In the genomic region with DNA sequence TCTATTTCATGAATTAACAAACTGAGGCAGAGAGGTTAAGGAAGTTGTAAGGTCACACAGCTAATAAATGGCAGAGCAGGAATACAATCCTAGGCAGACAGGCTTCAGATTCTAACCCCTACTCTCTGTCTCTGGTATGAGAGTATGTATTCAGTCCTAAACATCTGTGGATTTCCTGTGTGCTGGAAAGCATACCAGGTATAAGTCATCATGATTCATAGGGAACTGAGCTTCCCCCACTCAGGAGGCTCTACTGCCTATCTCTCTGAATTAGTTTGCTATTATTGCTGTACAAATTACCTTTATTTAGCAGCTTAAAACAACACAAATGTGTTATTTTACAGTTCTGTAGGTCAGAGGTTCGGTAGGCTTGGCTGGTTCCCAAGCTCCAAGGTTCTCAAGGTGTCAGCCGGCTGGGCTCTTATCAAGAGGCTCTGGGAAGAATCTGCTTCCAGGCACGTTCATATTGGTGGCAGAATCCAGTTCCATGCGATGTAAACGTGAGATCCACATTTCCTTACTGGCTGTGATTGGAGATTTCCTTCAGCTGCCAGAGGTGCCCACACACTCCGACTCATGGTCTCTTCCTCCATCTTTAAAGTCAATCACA, we compare ENCODE assay signal across 21 cellular contexts.
DNase-seq lines count a peak whose midpoint lies in the region; ATAC-seq and TF ChIP-seq lines count a peak whose summit lies in the region.
"Had no signal": no experiment of that assay in that cellular context is flagged by ENCODE, and none has a peak within 500 bp of the region (broad histone marks: within the 10 kb centered on the region; RNA-seq: fewer than 3 reads in every experiment).

No MANE protein-coding gene starts in this region.

- CTCF ChIA-PET in SK-N-SH (lab: Yijun Ruan, JAX), result no interaction called here

- H3K9me3 ChIP-seq in fibroblast of lung (ENCODE audit: control insufficient read depth, insufficient read depth, low read depth, low read length) (no peaks in the 10 kb centered on the region), mesodermal cell (ENCODE audit: control insufficient read depth, low read length) (no peaks in the 10 kb centered on the region), SK-N-SH (no peaks in the 10 kb centered on the region)
- H3K9me3 ChIP-seq: esophagus muscularis mucosa, thyroid gland had no signal

- H4K20me1 ChIP-seq in fibroblast of lung (ENCODE audit: control insufficient read depth, extremely low read depth, insufficient read depth, low read length) (no peaks in the 10 kb centered on the region), SK-N-SH (ENCODE audit: insufficient read depth) (no peaks in the 10 kb centered on the region)

- H3K4me1 ChIP-seq in fibroblast of lung (ENCODE audit: control insufficient read depth, extremely low read depth, insufficient read depth, low read length) (no peaks in the 10 kb centered on the region), mesodermal cell (ENCODE audit: control insufficient read depth, insufficient read depth, low read length, poor library complexity, severe bottlenecking) (peaks cover 13% of the 10 kb centered on the region), SK-N-SH (ENCODE audit: control insufficient read depth in 1 of 2, insufficient read depth in 2 of 2, low read depth in 1 of 2, low read length in 1 of 2) (no peaks in the 10 kb centered on the region)
- H3K4me1 ChIP-seq: esophagus muscularis mucosa, neural progenitor cell, thyroid gland had no signal

- H3K79me2 ChIP-seq in fibroblast of lung (ENCODE audit: control insufficient read depth, insufficient read depth, low read length) (no peaks in the 10 kb centered on the region), SK-N-SH (ENCODE audit: insufficient read depth) (no peaks in the 10 kb centered on the region)

- 90 to 96% methylated on average over 6 of the region's 6 CpGs for WGBS in mesodermal cell (ENCODE audit: insufficient coverage in 2 of 2), 2 experiments
- 10% methylated on average over 6 of the region's 6 CpGs for WGBS in SK-N-SH (ENCODE audit: low lambda C conversion rate)

- no peaks in the 10 kb centered on the region for H3K9me2 ChIP-seq in SK-N-SH

- no peak for ATAC-seq in GM19324 (IDR thresholded peaks at IDR 0.05; ENCODE audit: low FRiP score, unreplicated experiment)
- ATAC-seq: mucosa of descending colon; stimulated activated effector memory CD8-positive, alpha-beta T cell treated with anti-CD3 and anti-CD28 coated beads, Interleukin-12 subunit alpha, Interleukin-12 subunit beta, amount 100 ng/mL, for 72 hours had no signal

- DNase-seq in AG20443 (ENCODE audit: low spot score) (peak; percentile 12), RKO (ENCODE audit: low spot score) (peak; percentile 23), fibroblast of lung (ENCODE audit: low read depth in 2 of 2) (peak; percentile 1 to 71), SK-N-SH (no peak), germinal center (ENCODE audit: low spot score) (no peak)
- no peak for DNase-seq in stimulated activated CD4-positive, alpha-beta T cell treated with anti-CD3 and anti-CD28 coated beads, Interleukin-2, amount 100 ng/mL, for 24 hours
- DNase-seq: activated CD4-positive, CD25-positive, alpha-beta regulatory T cell; activated naive CD8-positive, alpha-beta T cell treated with anti-CD3 and anti-CD28 coated beads for 36 hours; activated T-cell treated with anti-CD3 and anti-CD28 coated beads, Interleukin-2, amount 50 U/mL, for 48 hours; CD8-positive, alpha-beta memory T cell; hippocampal formation; KBM-7; mucosa of descending colon; NCI-H524; thyroid gland had no signal

- H3K27ac ChIP-seq in fibroblast of lung (ENCODE audit: insufficient read depth, low read length) (no peak overlapping the region), mesodermal cell (ENCODE audit: low read depth, low read length, severe bottlenecking) (peak overlapping the region; percentile 51), SK-N-SH (ENCODE audit: low read depth in 2 of 2, low read length in 1 of 2) (no peak overlapping the region)
- H3K27ac ChIP-seq: cardiac muscle cell, esophagus muscularis mucosa, neural progenitor cell, thyroid gland had no signal

- no peaks in the 10 kb centered on the region for H3K27me3 ChIP-seq in fibroblast of lung (ENCODE audit: control insufficient read depth, insufficient read depth, low read length)
- H3K27me3 ChIP-seq in SK-N-SH (ENCODE audit: insufficient read depth), result no peaks in the 10 kb centered on the region
- H3K27me3 ChIP-seq: cardiac muscle cell, esophagus muscularis mucosa, neural progenitor cell, thyroid gland had no signal

- H3K9ac ChIP-seq in fibroblast of lung (ENCODE audit: insufficient read depth, low read length) (no peak overlapping the region), SK-N-SH (no peak overlapping the region)
- H3K9ac ChIP-seq: neural progenitor cell had no signal

- H2AFZ ChIP-seq in fibroblast of lung (ENCODE audit: low read length) (no peak overlapping the region), SK-N-SH (ENCODE audit: low read depth) (no peak overlapping the region)

- POLR2A ChIA-PET in SK-N-SH (lab: Yijun Ruan, JAX), result no interaction called here

- H3K4me3 ChIP-seq in fibroblast of lung (replicated peaks in 1 of 4; ENCODE audit: control extremely low read depth in 1 of 4, insufficient read depth in 1 of 4, low read depth in 3 of 4, low read length in 4 of 4) (no peak overlapping the region), mesodermal cell (ENCODE audit: extremely low read depth, insufficient read depth, low read length, poor library complexity, severe bottlenecking) (no peak overlapping the region), SK-N-SH (ENCODE audit: low read depth in 2 of 2, low read length in 1 of 2) (no peak overlapping the region)
- H3K4me3 ChIP-seq: cardiac muscle cell, esophagus muscularis mucosa, mucosa of descending colon, neural progenitor cell, thyroid gland had no signal

- H3K4me2 ChIP-seq in fibroblast of lung (ENCODE audit: extremely low read depth, insufficient read depth, low read length) (no peak overlapping the region), SK-N-SH (no peak overlapping the region)
- H3K4me2 ChIP-seq: neural progenitor cell had no signal

- TF ChIP-seq RAD21 in SK-N-SH (IDR thresholded peaks at IDR 0.05; ENCODE audit: low read length), result no peak

- no peaks in the 10 kb centered on the region for H3F3A ChIP-seq in SK-N-SH (replicated peaks; ENCODE audit: insufficient read depth)

- H3K36me3 ChIP-seq in fibroblast of lung (ENCODE audit: control insufficient read depth, insufficient read depth, low read length) (no peaks in the 10 kb centered on the region), mesodermal cell (ENCODE audit: control insufficient read depth, insufficient read depth, low read length) (no peaks in the 10 kb centered on the region), SK-N-SH (replicated peaks in 1 of 2; ENCODE audit: control insufficient read depth in 1 of 2, insufficient read depth in 2 of 2, low read length in 1 of 2) (no peaks in the 10 kb centered on the region)
- H3K36me3 ChIP-seq: cardiac muscle cell, esophagus muscularis mucosa, neural progenitor cell, thyroid gland had no signal

- TF ChIP-seq EP300 in SK-N-SH (IDR thresholded peaks at IDR 0.05; ENCODE audit: borderline replicate concordance in 1 of 2, low read depth in 1 of 2, low read length in 1 of 2), result no peak

- TF ChIP-seq CTCF in fibroblast of lung (conservative IDR thresholded peaks at IDR 0.05 in 1 of 2, IDR thresholded peaks at IDR 0.05 in 1 of 2; ENCODE audit: low read depth in 1 of 2, low read length in 2 of 2) (no peak), SK-N-SH (IDR thresholded peaks at IDR 0.05) (no peak)

TF ChIP-seq in SK-N-SH, 30 proteins besides CTCF, POLR2A, EP300 and RAD21:
- TF ChIP-seq, protein P1, sequence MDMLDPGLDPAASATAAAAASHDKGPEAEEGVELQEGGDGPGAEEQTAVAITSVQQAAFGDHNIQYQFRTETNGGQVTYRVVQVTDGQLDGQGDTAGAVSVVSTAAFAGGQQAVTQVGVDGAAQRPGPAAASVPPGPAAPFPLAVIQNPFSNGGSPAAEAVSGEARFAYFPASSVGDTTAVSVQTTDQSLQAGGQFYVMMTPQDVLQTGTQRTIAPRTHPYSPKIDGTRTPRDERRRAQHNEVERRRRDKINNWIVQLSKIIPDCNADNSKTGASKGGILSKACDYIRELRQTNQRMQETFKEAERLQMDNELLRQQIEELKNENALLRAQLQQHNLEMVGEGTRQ (IDR thresholded peaks at IDR 0.05; ENCODE audit: borderline replicate concordance, low read depth, low read length), result no peak
- no peak for TF ChIP-seq CHD2 (IDR thresholded peaks at IDR 0.05; ENCODE audit: low read length, partially characterized antibody)
- TF ChIP-seq ELF1 (IDR thresholded peaks at IDR 0.05), result no peak
- no peak for TF ChIP-seq JUND (IDR thresholded peaks at IDR 0.05)
- no peak for TF ChIP-seq YY1 (IDR thresholded peaks at IDR 0.05; ENCODE audit: low read depth)
- no peak for TF ChIP-seq TEAD4 (IDR thresholded peaks at IDR 0.05; ENCODE audit: borderline replicate concordance, insufficient read depth)
- TF ChIP-seq TCF12 (IDR thresholded peaks at IDR 0.05), result no peak
- TF ChIP-seq FOXJ3 (CRISPR knock-in tag; IDR thresholded peaks at IDR 0.05), result no peak

Comparison
In these comparisons a context has a peak if more than half of its experiments do, and no peak if none do; other contexts are left out.
1. DNase-seq: peak in AG20443 (single experiment), RKO (single experiment) and fibroblast of lung (2 of 2); none in SK-N-SH (single experiment), stimulated activated CD4-positive, alpha-beta T cell treated with anti-CD3 and anti-CD28 coated beads, Interleukin-2, amount 100 ng/mL, for 24 hours (0 of 2) and germinal center (single experiment).